Comparison of ENCODE assay signal across 24 cellular contexts in the genomic region with DNA sequence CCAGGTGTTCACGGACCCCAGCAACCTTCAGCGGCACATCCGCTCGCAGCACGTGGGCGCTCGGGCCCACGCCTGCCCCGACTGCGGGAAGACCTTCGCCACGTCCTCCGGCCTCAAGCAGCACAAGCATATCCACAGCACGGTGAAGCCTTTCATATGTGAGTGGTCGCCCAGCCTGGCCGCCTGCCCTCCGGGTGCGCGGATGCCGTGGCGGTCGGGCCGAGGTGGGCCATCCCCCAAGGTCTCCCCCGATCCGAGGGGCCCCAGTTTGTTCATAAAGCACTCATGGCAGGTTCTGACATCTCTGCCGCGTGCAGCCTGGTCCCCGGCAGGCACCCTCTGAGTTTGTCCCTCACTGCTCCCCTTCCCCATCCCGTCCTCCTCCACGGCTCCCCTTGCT. TPM values are rescaled to one million over a fixed set of nuclear protein-coding genes. Genes with fewer than 3 reads are reported as not detected.
A peak's percentile ranks its signal among the peaks of the same experiment; 100 is the strongest.
DNase-seq lines count a peak whose midpoint lies in the region; ATAC-seq, FAIRE-seq and TF ChIP-seq lines count a peak whose summit lies in the region.
"Had no signal": no experiment of that assay in that cellular context is flagged by ENCODE, and none has a peak within 500 bp of the region (broad histone marks: within the 10 kb centered on the region; RNA-seq: fewer than 3 reads in every experiment).

No MANE protein-coding gene starts in this region.

- no peaks in the 10 kb centered on the region for H3K9me1 ChIP-seq in keratinocyte (ENCODE audit: control insufficient read depth, extremely low read depth, insufficient read depth, low read length)

- TF ChIP-seq POLR2A in HepG2 (IDR thresholded peaks at IDR 0.05; ENCODE audit: insufficient read depth in 1 of 2, low read depth in 2 of 2, low read length in 2 of 2) = no peak
- no peak for TF ChIP-seq POLR2A in right lobe of liver (IDR thresholded peaks at IDR 0.05)
- TF ChIP-seq POLR2A in esophagus muscularis mucosa (IDR thresholded peaks at IDR 0.05; ENCODE audit: low read depth) = no peak

- no peaks in the 10 kb centered on the region for H3K36me3 ChIP-seq in HepG2 (replicated peaks in 1 of 2; ENCODE audit: control insufficient read depth in 1 of 2, insufficient read depth in 2 of 2, low read length in 2 of 2)
- H3K36me3 ChIP-seq in right lobe of liver = no peaks in the 10 kb centered on the region
- no peaks in the 10 kb centered on the region for H3K36me3 ChIP-seq in keratinocyte (ENCODE audit: control insufficient read depth in 2 of 2, extremely low read depth in 1 of 2, insufficient read depth in 2 of 2, low read length in 2 of 2)
- peaks cover 0 to 22% (median 0%) of the 10 kb centered on the region in 4 donors for H3K36me3 ChIP-seq in esophagus muscularis mucosa
- H3K36me3 ChIP-seq: BE2C had no signal

- peaks cover 38% of the 10 kb centered on the region for H3K4me1 Mint-ChIP-seq in brain
- H3K4me1 Mint-ChIP-seq: CD4-positive, CD25-positive, alpha-beta regulatory T cell had no signal

- POLR2A ChIA-PET in HepG2 (lab: Yijun Ruan, JAX) = no interaction called here

- FAIRE-seq in HepG2 (lab: Jason Lieb, UNC) (no peak), keratinocyte (lab: Jason Lieb, UNC) (no peak)
- FAIRE-seq: A549, G401.6, GM12878, GM19239 had no signal

- intact Hi-C loops in HepG2 (cut with micrococcal nuclease; ENCODE audit: unreplicated experiment) = no loop called here
- intact Hi-C loops in right lobe of liver (cut with DNase I) = no loop called here
- intact Hi-C loops in esophagus muscularis mucosa (cut with DNase I) = no loop called here

- no peak for TF ChIP-seq EP300 in HepG2 (IDR thresholded peaks at IDR 0.05; ENCODE audit: low read depth in 2 of 2, low read length in 2 of 2)
- TF ChIP-seq EP300 in HepG2 (CRISPR knock-in tag; IDR thresholded peaks at IDR 0.05; ENCODE audit: borderline replicate concordance) = no peak
- TF ChIP-seq EP300 in esophagus muscularis mucosa (IDR thresholded peaks at IDR 0.05) = no peak

- no peak for TF ChIP-seq CTCF in HepG2 (CRISPR knock-in tag; IDR thresholded peaks at IDR 0.05)
- TF ChIP-seq CTCF in right lobe of liver (IDR thresholded peaks at IDR 0.05) = no peak
- no peak for TF ChIP-seq CTCF in brain (conservative IDR thresholded peaks at IDR 0.05)
- TF ChIP-seq CTCF in keratinocyte (optimal IDR thresholded peaks at IDR 0.05 in 1 of 3, IDR thresholded peaks at IDR 0.05 in 1 of 3, conservative IDR thresholded peaks at IDR 0.05 in 1 of 3; ENCODE audit: extremely low read depth in 1 of 3, insufficient read depth in 2 of 3, low read length in 3 of 3) = no peak
- no peak for TF ChIP-seq CTCF in esophagus muscularis mucosa (IDR thresholded peaks at IDR 0.05)

- ATAC-seq in HepG2 (no peak), right lobe of liver (no peak)
- ATAC-seq: A549; CD8-positive, alpha-beta T cell; GM12878; HCT116 had no signal

- H3K27me3 Mint-ChIP-seq in brain = no peaks in the 10 kb centered on the region
- H3K27me3 Mint-ChIP-seq: CD4-positive, CD25-positive, alpha-beta regulatory T cell had no signal

- DNase-seq in HepG2 (ENCODE audit: low spot score) (no peak), right lobe of liver (no peak), keratinocyte (ENCODE audit: low read depth, low spot score) (no peak), NCI-H524 treated with DMSO at 0.1 percent for 48 hours (lab: John Stamatoyannopoulos, UW) (no peak), esophagus muscularis mucosa (ENCODE audit: extremely low spot score) (no peak)
- no peak for DNase-seq in stimulated activated CD4-positive, alpha-beta T cell treated with anti-CD3 and anti-CD28 coated beads, Interleukin-15, amount 100 ng/mL, for 24 hours
- DNase-seq: 8988T; ACHN; AML-193; BE2C; Caco-2; CD4-positive, CD25-positive, alpha-beta regulatory T cell; CD8-positive, alpha-beta T cell; DND-41; GM23248; H9; HFFc6 had no signal

- no peaks in the 10 kb centered on the region for H3K36me3 Mint-ChIP-seq in brain
- H3K36me3 Mint-ChIP-seq: CD4-positive, CD25-positive, alpha-beta regulatory T cell; CD8-positive, alpha-beta T cell had no signal

- dilution Hi-C loops in keratinocyte (cut with MboI; ENCODE audit: extremely low pct_ligation_motif_present, low sequenced_read_pairs) = loop anchor here (25.0 kb wide), 1 partner anchor 993 kb away; a partner anchor contains a TSS

- H3K4me2 ChIP-seq in HepG2 (ENCODE audit: low read depth, low read length) = no peak overlapping the region
- H3K4me2 ChIP-seq in keratinocyte (ENCODE audit: control insufficient read depth, extremely low read depth, insufficient read depth, low read depth, low read length) = no peak overlapping the region
- H3K4me2 ChIP-seq: A549 had no signal

- CTCF ChIA-PET in HepG2 (lab: Yijun Ruan, JAX; ENCODE audit: low intra/inter-chr PET ratio, low total read pairs) = no interaction called here

- H3K9ac ChIP-seq in HepG2 (ENCODE audit: insufficient read depth, low read depth, low read length) (no peak overlapping the region), keratinocyte (ENCODE audit: control insufficient read depth, extremely low read depth, insufficient read depth, low read length) (no peak overlapping the region)
- H3K9ac ChIP-seq: GM23248 had no signal

- TF ChIP-seq RAD21 in HepG2 (CRISPR knock-in tag; IDR thresholded peaks at IDR 0.05) = no peak

- WGBS in HepG2 (ENCODE audit: low lambda C conversion rate) = 95% methylated on average over 4 of the region's 30 CpGs
- WGBS in right lobe of liver (ENCODE audit: insufficient coverage, low coverage, low lambda C conversion rate, missing lambda C conversion rate) = 100% methylated on average over 1 of the region's 30 CpGs
- WGBS in esophagus muscularis mucosa = 96% methylated on average over 19 of the region's 30 CpGs

- H3K27me3 ChIP-seq in HepG2 (ENCODE audit: control insufficient read depth in 1 of 2, insufficient read depth in 2 of 2, low read length in 2 of 2) (peaks cover 0 to 6% of the 10 kb centered on the region in 2 experiments; a peak in 2 of 5 replicates), right lobe of liver (no peaks in the 10 kb centered on the region), keratinocyte (ENCODE audit: control insufficient read depth, extremely low read depth, insufficient read depth, low read length) (peaks cover 6% of the 10 kb centered on the region), esophagus muscularis mucosa (peaks cover 0 to 74% (median 0%) of the 10 kb centered on the region in 4 donors)
- H3K27me3 ChIP-seq: BE2C had no signal

- H4K20me1 ChIP-seq in HepG2 (ENCODE audit: insufficient read depth, low read length) (no peaks in the 10 kb centered on the region), keratinocyte (ENCODE audit: control insufficient read depth, extremely low read depth, insufficient read depth, low read length) (no peaks in the 10 kb centered on the region)

- H3K27ac Mint-ChIP-seq in brain = peak overlapping the region in 3 of 5 experiments; percentile 65 to 85 (median 74)
- H3K27ac Mint-ChIP-seq: CD4-positive, CD25-positive, alpha-beta regulatory T cell; CD8-positive, alpha-beta T cell; HFFc6 had no signal

- H3K4me3 ChIP-seq in HepG2 (replicated peaks in 1 of 3; ENCODE audit: insufficient read depth in 1 of 3, low read depth in 2 of 3, low read length in 3 of 3) (no peak overlapping the region), right lobe of liver (no peak overlapping the region), keratinocyte (ENCODE audit: control insufficient read depth in 2 of 3, extremely low read depth in 1 of 3, insufficient read depth in 2 of 3, low read depth in 1 of 3, low read length in 3 of 3) (no peak overlapping the region), esophagus muscularis mucosa (no peak overlapping the region)
- H3K4me3 ChIP-seq: A549, GM12878, GM23248 had no signal

- in situ Hi-C loops in HepG2 (cut with HindIII; ENCODE audit: extremely low pct_ligation_motif_present, low pct_unique_long_range_greater_than_20kb) = no loop called here

- H3K9me3 Mint-ChIP-seq in brain = no peaks in the 10 kb centered on the region
- H3K9me3 Mint-ChIP-seq: CD4-positive, CD25-positive, alpha-beta regulatory T cell; CD8-positive, alpha-beta T cell; H9; HFFc6 had no signal

- H2AFZ ChIP-seq in HepG2 (ENCODE audit: low read length) (no peak overlapping the region), keratinocyte (ENCODE audit: control insufficient read depth, low read length) (peak overlapping the region; percentile 71)
- H2AFZ ChIP-seq: GM23248 had no signal

- H3K27ac ChIP-seq in HepG2 (ENCODE audit: extremely low read length, insufficient read depth, low read length) (no peak overlapping the region), right lobe of liver (no peak overlapping the region), keratinocyte (ENCODE audit: control insufficient read depth, insufficient read depth, low read length) (no peak overlapping the region), esophagus muscularis mucosa (replicated peaks in 1 of 4) (no peak overlapping the region)
- H3K27ac ChIP-seq: A549, C4-2B, GM23248 had no signal

- H3K9me3 ChIP-seq in HepG2 (ENCODE audit: low read length) (no peaks in the 10 kb centered on the region), right lobe of liver (no peaks in the 10 kb centered on the region), keratinocyte (ENCODE audit: control insufficient read depth, low read depth, low read length) (no peaks in the 10 kb centered on the region), esophagus muscularis mucosa (no peaks in the 10 kb centered on the region)
- H3K9me3 ChIP-seq: A549, BE2C, Caco-2 had no signal

- H3K4me1 ChIP-seq in HepG2 (ENCODE audit: insufficient read depth, low read length) (peaks cover 10% of the 10 kb centered on the region), right lobe of liver (no peaks in the 10 kb centered on the region), keratinocyte (ENCODE audit: control insufficient read depth, extremely low read depth, insufficient read depth, low read length) (peaks cover 6% of the 10 kb centered on the region), esophagus muscularis mucosa (peaks cover 12 to 25% (median 17%) of the 10 kb centered on the region in 4 donors)
- H3K4me1 ChIP-seq: A549, BE2C, Caco-2 had no signal

- H3K79me2 ChIP-seq in HepG2 (ENCODE audit: insufficient read depth, low read length) (no peaks in the 10 kb centered on the region), keratinocyte (ENCODE audit: control insufficient read depth, insufficient read depth, low read length) (no peaks in the 10 kb centered on the region)

- no peak overlapping the region for H3K4me3 Mint-ChIP-seq in brain
- H3K4me3 Mint-ChIP-seq: CD8-positive, alpha-beta T cell; H9; HFFc6 had no signal

- BruUV-seq in HepG2 (replicated peaks; lab: Mats Ljungman, UMichigan) = no TSS peak

RNA-seq across cellular contexts. Expression of a gene that starts 49.0 kb away (rescaled TPM):
- total RNA-seq in HepG2 (2016; rRNA removed; fragmentation: Illumina TruSeq; extraction: Trizol) (15.9 and 20.3 TPM in 2 replicates), right lobe of liver (10 to 100 TPM in 2 of 6 experiments, 1 to 10 TPM in 4; 2.1 to 16.3 (median 7.5) TPM), esophagus muscularis mucosa (under 1 TPM; 0.42 to 0.98 (median 0.69) TPM)
- 6.0 and 6.6 TPM in 2 replicates for total RNA-seq in HepG2 (2016; cell fraction: cytosol; rRNA removed; fragmentation: Illumina TruSeq; extraction: Trizol; ENCODE audit: low read depth)
- total RNA-seq in HepG2 (2016; cell fraction: insoluble cytoplasmic fraction; rRNA removed; fragmentation: Illumina TruSeq; extraction: Trizol) = 14.5 and 24.2 TPM in 2 replicates
- 7.4 and 7.6 TPM in 2 replicates for total RNA-seq in HepG2 (2016; cell fraction: membrane; rRNA removed; fragmentation: Illumina TruSeq; extraction: Trizol)
- total RNA-seq in HepG2 (2016; cell fraction: nucleus; rRNA removed; fragmentation: Illumina TruSeq; extraction: Trizol) = 21.4 and 22.0 TPM in 2 replicates
- polyA plus RNA-seq in HepG2 (2011; rRNA removed) (39.9 and 59.7 TPM in 2 replicates), brain (ENCODE audit: insufficient read depth, low read depth, low replicate concordance) (13.5 TPM), keratinocyte (5.0 to 9.6 TPM (median 6.2 TPM) in 3 replicates)
- polyA plus RNA-seq in HepG2 (2011; cell fraction: cytosol; rRNA removed) = 23.3 and 35.8 TPM in 2 replicates
- polyA plus RNA-seq in HepG2 (2011; cell fraction: nucleus; rRNA removed) = 382 and 454 TPM in 2 replicates
- polyA plus RNA-seq in HepG2 (2012) = 19.7 and 28.0 TPM in 2 replicates
- polyA plus RNA-seq in HepG2 (2016; cell fraction: cytosol; fragmentation: Illumina TruSeq; extraction: Trizol; ENCODE audit: low read depth) = 2.5 and 2.8 TPM in 2 replicates
- polyA plus RNA-seq in HepG2 (2016; cell fraction: insoluble cytoplasmic fraction; fragmentation: Illumina TruSeq; extraction: Trizol; ENCODE audit: low read depth) = 12.5 and 17.8 TPM in 2 replicates
- polyA plus RNA-seq in HepG2 (2016; cell fraction: membrane; fragmentation: Illumina TruSeq; extraction: Trizol; ENCODE audit: low read depth) = 4.2 and 4.8 TPM in 2 replicates
- polyA plus RNA-seq in HepG2 (2016; cell fraction: nucleus; fragmentation: Illumina TruSeq; extraction: Trizol; ENCODE audit: insufficient read depth, low read depth) = 58.7 and 59.2 TPM in 2 replicates
- 30.5 and 69.1 TPM in 2 replicates for polyA minus RNA-seq in HepG2 (2011; rRNA and poly(A)+ RNA removed; ENCODE audit: low replicate concordance)
- polyA minus RNA-seq in HepG2 (2011; cell fraction: cytosol; rRNA and poly(A)+ RNA removed) = 13.4 and 17.4 TPM in 2 replicates
- polyA minus RNA-seq in HepG2 (2011; cell fraction: nucleus; rRNA and poly(A)+ RNA removed) = 38.4 and 41.6 TPM in 2 replicates
- polyA plus RNA-seq in keratinocyte (2011; ENCODE audit: low read depth) = 4.1 TPM
- polyA plus RNA-seq in keratinocyte (2011; cell fraction: cytosol; rRNA removed) = 4.6 and 6.9 TPM in 2 replicates
- polyA plus RNA-seq in keratinocyte (2011; cell fraction: nucleus; rRNA removed) = 17.5 and 18.1 TPM in 2 replicates
- polyA plus RNA-seq in keratinocyte (2012; ENCODE audit: low replicate concordance) = 5.6 and 6.0 TPM in 2 replicates
- 11.0 to 12.7 TPM (median 11.2 TPM) in 3 replicates for polyA minus RNA-seq in keratinocyte
- 10.7 TPM for polyA minus RNA-seq in keratinocyte (2011; cell fraction: cytosol; rRNA and poly(A)+ RNA removed)
- polyA minus RNA-seq in keratinocyte (2011; cell fraction: nucleus; rRNA and poly(A)+ RNA removed) = 7.8 and 9.0 TPM in 2 replicates
- total RNA-seq: CD4-positive, CD25-positive, alpha-beta regulatory T cell; CD8-positive, alpha-beta T cell; GM12878; GM23248 had no signal
- polyA plus RNA-seq: CD4-positive, CD25-positive, alpha-beta regulatory T cell; GM12878; GM23248 had no signal
